ENCODE assay signal across 8 cellular contexts in genomic region chr19:45178262-45179062, GRCh38. TPM values are rescaled to one million over a fixed set of nuclear protein-coding genes. Genes with fewer than 3 reads are reported as not detected.
DNase-seq lines count a peak whose midpoint lies in the region; ATAC-seq and TF ChIP-seq lines count a peak whose summit lies in the region.

TSS of gene BLOC1S3 (plus strand) at chr19:45178784. CDS start at chr19:45179297, 513 bp downstream.

- no peaks in the 10 kb centered on the region for H3K36me3 ChIP-seq in adipocyte (ENCODE audit: control insufficient read depth, insufficient read depth, low read length, severe bottlenecking)
- H3K36me3 ChIP-seq in trophoblast cell (ENCODE audit: control insufficient read depth in 1 of 2, insufficient read depth in 2 of 2, low read length in 2 of 2): no peaks in the 10 kb centered on the region

- H2BK120ac ChIP-seq in trophoblast cell (ENCODE audit: insufficient read depth, low read length, poor library complexity): peak within 1 kb of the TSS; percentile 77

- H3K9ac ChIP-seq in adipocyte (ENCODE audit: low read length) (peak within 1 kb of the TSS; percentile 91), trophoblast cell (ENCODE audit: low read length) (peak within 1 kb of the TSS; percentile 82)

- DNase-seq in NCI-H1436 (lab: John Stamatoyannopoulos, UW) (peak; percentile 99), T follicular helper cell (ENCODE audit: low read depth) (peak; percentile 100), adipocyte (ENCODE audit: low read depth) (peak; percentile 100), cardiac septum (ENCODE audit: low spot score) (peak; percentile 100), trophoblast cell (peak; percentile 100), type B pancreatic cell (ENCODE audit: extremely low spot score, unreplicated experiment) (peak; percentile 99)

- no CpG with 5 or more reads among the region's 50 CpGs for WGBS in trophoblast cell (ENCODE audit: extremely low coverage, insufficient coverage, insufficient read length)

- H3K9me3 Mint-ChIP-seq in type B pancreatic cell: no peaks in the 10 kb centered on the region

- H3K79me1 ChIP-seq in trophoblast cell (ENCODE audit: low read length): peaks cover 14% of the 10 kb centered on the region

- no peaks in the 10 kb centered on the region for H3K36me3 Mint-ChIP-seq in type B pancreatic cell

- H3K27ac ChIP-seq in trophoblast cell (ENCODE audit: low read depth, low read length): peak within 1 kb of the TSS; percentile 59

- TF ChIP-seq CTCF in GM12875 (IDR thresholded peaks at IDR 0.05; ENCODE audit: borderline replicate concordance, insufficient read depth, low read depth, low read length) (0 out of 2 replicates have a peak, but pooled peaks have one; percentile 18), type B pancreatic cell (conservative IDR thresholded peaks at IDR 0.05) (peak; percentile 68)

- peak within 1 kb of the TSS; percentile 66 for H2AK5ac ChIP-seq in trophoblast cell (ENCODE audit: low read length)

- peak within 1 kb of the TSS; percentile 76 for H3K4ac ChIP-seq in trophoblast cell (ENCODE audit: low read depth, low read length)

- peak within 1 kb of the TSS; percentile 81 for H3K14ac ChIP-seq in trophoblast cell (ENCODE audit: low read length)

- peak within 1 kb of the TSS; percentile 95 for H2AFZ ChIP-seq in trophoblast cell (ENCODE audit: insufficient read depth, low read length, poor library complexity)

- ATAC-seq in HG02798 (IDR thresholded peaks at IDR 0.05; ENCODE audit: poor library complexity, unreplicated experiment): peak; percentile 85

- no peaks in the 10 kb centered on the region for H3K27me3 Mint-ChIP-seq in type B pancreatic cell

- peak within 1 kb of the TSS; percentile 89 for H4K8ac ChIP-seq in trophoblast cell (ENCODE audit: low read depth, low read length)

- intact Hi-C loops in cardiac septum (cut with DNase I): loop anchor here (5.0 kb wide), 2 partner anchors 86 to 101 kb away; partner anchors contain the start of genes GEMIN7, PPP1R37 and ZNF296

- peak within 1 kb of the TSS; percentile 96 for H3K27ac Mint-ChIP-seq in type B pancreatic cell

- peak within 1 kb of the TSS; percentile 79 for H2BK5ac ChIP-seq in trophoblast cell (ENCODE audit: low read depth, low read length, poor library complexity)

- H4K12ac ChIP-seq in trophoblast cell (ENCODE audit: low read depth, low read length): peak within 1 kb of the TSS; percentile 74

- no peak within 1 kb of the TSS for H3K23ac ChIP-seq in trophoblast cell (ENCODE audit: low read length)

- H4K91ac ChIP-seq in trophoblast cell (ENCODE audit: low read depth, low read length): peak within 1 kb of the TSS; percentile 76

- H3K4me3 ChIP-seq in GM12875 (ENCODE audit: low read depth, low read length): peak within 1 kb of the TSS; percentile 90
- peak within 1 kb of the TSS; percentile 99 for H3K4me3 ChIP-seq in adipocyte (ENCODE audit: low read length)
- H3K4me3 ChIP-seq in trophoblast cell (ENCODE audit: low read depth, low read length): peak within 1 kb of the TSS; percentile 90

- H3K4me1 Mint-ChIP-seq in type B pancreatic cell (ENCODE audit: unreplicated experiment): peaks cover 17% of the 10 kb centered on the region

- H3K9me3 ChIP-seq in adipocyte (ENCODE audit: control insufficient read depth, low read length) (no peaks in the 10 kb centered on the region), trophoblast cell (ENCODE audit: insufficient read depth, low read depth, low read length) (no peaks in the 10 kb centered on the region)

- peak within 1 kb of the TSS; percentile 78 for H3K4me2 ChIP-seq in trophoblast cell (ENCODE audit: low read length)

- H3K18ac ChIP-seq in trophoblast cell (ENCODE audit: low read length): peak within 1 kb of the TSS; percentile 86

- H3K27me3 ChIP-seq in adipocyte (replicated peaks; ENCODE audit: control insufficient read depth, insufficient read depth, low read length) (no peaks in the 10 kb centered on the region), trophoblast cell (ENCODE audit: insufficient read depth, low read length) (no peaks in the 10 kb centered on the region)

- H3K79me2 ChIP-seq in trophoblast cell (ENCODE audit: control insufficient read depth, insufficient read depth, low read length, poor library complexity): peaks cover 12% of the 10 kb centered on the region

- peaks cover 30% of the 10 kb centered on the region for H3K4me1 ChIP-seq in adipocyte (ENCODE audit: control insufficient read depth, insufficient read depth, low read length)
- H3K4me1 ChIP-seq in trophoblast cell (ENCODE audit: control insufficient read depth in 1 of 2, insufficient read depth in 2 of 2, low read length in 2 of 2): peaks cover 6 to 7% of the 10 kb centered on the region in 2 experiments

- peak within 1 kb of the TSS; percentile 20 for H2BK12ac ChIP-seq in trophoblast cell (ENCODE audit: low read length)

- H3K4me3 Mint-ChIP-seq in type B pancreatic cell: peak within 1 kb of the TSS; percentile 97

RNA-seq across cellular contexts. Expression of gene BLOC1S3, which starts in this region (rescaled TPM):
- total RNA-seq in cardiac septum: 5.0 TPM
- 12.9 and 13.8 TPM in 2 replicates for polyA plus RNA-seq in trophoblast cell (2013)
- total RNA-seq in type B pancreatic cell (ENCODE audit: low replicate concordance): 9.2 and 10.2 TPM in 2 replicates

Comparison
In these comparisons a context has a peak if more than half of its experiments do, and no peak if none do; other contexts are left out.
1. Peak in every context shown above with its lines: DNase-seq, ATAC-seq, H3K4me3 ChIP-seq and H3K27ac ChIP-seq.